Comparison of ENCODE assay signal across 22 cellular contexts in the genomic region with DNA sequence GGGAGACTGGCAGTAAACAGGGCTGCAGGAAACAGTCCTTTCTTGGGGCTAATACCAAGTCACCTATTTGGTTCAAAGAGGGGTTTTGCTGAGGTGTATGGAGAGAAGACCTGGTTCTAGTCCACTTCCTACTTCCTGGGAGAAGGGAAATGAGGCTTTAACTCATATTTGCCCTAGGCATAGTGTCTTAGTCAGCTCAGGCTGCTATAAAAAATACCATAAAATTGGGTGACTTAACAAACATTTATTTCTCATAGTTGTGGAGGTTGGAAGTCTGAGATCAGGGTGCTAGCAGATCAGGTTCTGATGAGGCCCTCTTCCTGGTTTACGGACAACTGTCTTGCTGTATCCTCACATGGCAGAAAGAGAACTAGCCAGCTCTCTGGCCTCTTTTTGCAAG. TPM values are rescaled to one million over a fixed set of nuclear protein-coding genes. Genes with fewer than 3 reads are reported as not detected.
"Had no signal": no experiment of that assay in that cellular context is flagged by ENCODE, and none has a peak within 500 bp of the region (broad histone marks: within the 10 kb centered on the region; RNA-seq: fewer than 3 reads in every experiment).

No MANE protein-coding gene starts in this region.

- DNase-seq: activated CD4-positive, alpha-beta T cell treated with anti-CD3 and anti-CD28 coated beads for 1 hour; activated CD4-positive, alpha-beta T cell treated with anti-CD3 and anti-CD28 coated beads, Interleukin-2, amount 50 U/mL, for 1 hour; activated CD8-positive, alpha-beta T cell treated with anti-CD3 and anti-CD28 coated beads, Interleukin-2, amount 10 ng/mL, durations not matched to agents 7 days and 5 days; activated gamma-delta T cell; activated naive CD4-positive, alpha-beta T cell treated with anti-CD3 and anti-CD28 coated beads, Interleukin-2, amount 50 U/mL, for 16 hours; activated naive CD8-positive, alpha-beta T cell treated with anti-CD3 and anti-CD28 coated beads, Interleukin-2, amount 50 U/mL, for 24 hours; effector CD4-positive, alpha-beta T cell; glutamatergic neuron; left ventricle myocardium superior; midbrain; occipital lobe; stimulated activated CD4-positive, alpha-beta T cell treated with anti-CD3 and anti-CD28 coated beads, Interleukin-4, amount 100 ng/mL, for 4 hours; stimulated activated naive CD8-positive, alpha-beta T cell treated with anti-CD3 and anti-CD28 coated beads, Interleukin-15, Interleukin-2, amounts not matched to agents 100 U/mL and 50 U/mL, for 24 hours; T-helper 1 cell; T-helper 9 cell had no signal

- H3K27me3 ChIP-seq: hepatocyte had no signal

- H3K27me3 Mint-ChIP-seq: activated naive CD8-positive, alpha-beta T cell treated with anti-CD3 and anti-CD28 coated beads, Interleukin-2, amount 50 U/mL, for 24 hours; dendritic cell treated with granulocyte-macrophage colony-stimulating factor and Interleukin-4, amounts not matched to agents 40 ng/mL and 50 ng/mL, for 4 days had no signal

- H3K27ac ChIP-seq: hepatocyte had no signal

- FAIRE-seq: endometrium, frontal cortex had no signal

- H3K4me3 ChIP-seq: hepatocyte had no signal

- ATAC-seq: activated CD8-positive, alpha-beta T cell treated with anti-CD3 and anti-CD28 coated beads, Interleukin-2, amount 10 ng/mL, durations not matched to agents 7 days and 5 days; activated naive CD8-positive, alpha-beta T cell treated with anti-CD3 and anti-CD28 coated beads, Interleukin-2, amount 50 U/mL, for 24 hours; esophagus mucosa; left ventricle myocardium superior; stimulated activated naive CD8-positive, alpha-beta T cell treated with anti-CD3 and anti-CD28 coated beads, Interleukin-15, Interleukin-2, amounts not matched to agents 100 U/mL and 50 U/mL, for 24 hours had no signal

- H3K4me3 Mint-ChIP-seq: activated CD8-positive, alpha-beta T cell treated with anti-CD3 and anti-CD28 coated beads, Interleukin-2, amount 10 ng/mL, durations not matched to agents 7 days and 5 days; activated naive CD8-positive, alpha-beta T cell treated with anti-CD3 and anti-CD28 coated beads, Interleukin-2, amount 50 U/mL, for 24 hours; activated T-helper 1 cell treated with anti-CD3 and anti-CD28 coated beads, Interleukin-12 subunit alpha, Interleukin-12 subunit beta, Interleukin-2, Interleukin-4 antibody, amounts not matched to agents 30 ng/mL and 10 ng/mL and 1 ng/mL, durations not matched to agents 14 hours and 24 hours and 36 hours; dendritic cell treated with granulocyte-macrophage colony-stimulating factor and Interleukin-4, amounts not matched to agents 40 ng/mL and 50 ng/mL, for 4 days had no signal

- H2AFZ ChIP-seq: hepatocyte had no signal

- H3K4me2 ChIP-seq: hepatocyte had no signal

- H3K4me1 Mint-ChIP-seq: activated naive CD8-positive, alpha-beta T cell treated with anti-CD3 and anti-CD28 coated beads, Interleukin-2, amount 50 U/mL, for 24 hours had no signal

- H3K79me2 ChIP-seq: hepatocyte had no signal

- H3K27ac Mint-ChIP-seq: activated CD8-positive, alpha-beta T cell treated with anti-CD3 and anti-CD28 coated beads, Interleukin-2, amount 10 ng/mL, durations not matched to agents 7 days and 5 days; activated naive CD8-positive, alpha-beta T cell treated with anti-CD3 and anti-CD28 coated beads, Interleukin-2, amount 50 U/mL, for 24 hours; activated T-helper 1 cell treated with anti-CD3 and anti-CD28 coated beads, Interleukin-12 subunit alpha, Interleukin-12 subunit beta, Interleukin-2, Interleukin-4 antibody, amounts not matched to agents 30 ng/mL and 10 ng/mL and 1 ng/mL, durations not matched to agents 14 hours and 24 hours and 36 hours; dendritic cell treated with granulocyte-macrophage colony-stimulating factor and Interleukin-4, amounts not matched to agents 40 ng/mL and 50 ng/mL, for 4 days had no signal

RNA-seq across cellular contexts. Expression of a gene that starts 40.3 kb away (rescaled TPM):
- total RNA-seq: myocyte had no signal
